Comparison of ENCODE assay signal across 14 cellular contexts in the genomic region with DNA sequence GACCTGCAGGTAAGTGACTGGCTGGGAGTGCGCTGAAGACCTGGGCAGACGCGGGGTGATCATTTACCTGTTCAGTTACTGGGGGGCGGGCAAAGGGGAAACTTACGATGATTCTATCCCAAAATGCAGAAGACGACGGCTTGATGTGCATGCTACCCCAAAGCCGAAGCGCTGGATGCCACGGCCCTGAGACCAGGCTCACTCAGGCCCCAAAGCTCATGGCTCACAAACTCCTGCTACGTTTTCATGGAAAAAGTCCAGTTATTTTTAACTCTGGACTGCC.
"Had no signal": no experiment of that assay in that cellular context is flagged by ENCODE, and none has a peak within 500 bp of the region (broad histone marks: within the 10 kb centered on the region; RNA-seq: fewer than 3 reads in every experiment).

No MANE protein-coding gene starts in this region.

- H3K27ac ChIP-seq: colonic mucosa, pancreas, upper lobe of left lung had no signal

- H3K4me3 ChIP-seq: colonic mucosa, pancreas, smooth muscle cell, upper lobe of left lung had no signal

- DNase-seq: activated B cell treated with CpG ODN at 0.5 μM for 24 hours; activated CD4-positive, alpha-beta T cell treated with anti-CD3 and anti-CD28 coated beads for 48 hours; activated naive CD4-positive, alpha-beta T cell treated with anti-CD3 and anti-CD28 coated beads for 36 hours; caudate nucleus; colonic mucosa; left colon; naive B cell; pancreas; stimulated activated naive CD8-positive, alpha-beta T cell treated with anti-CD3 and anti-CD28 coated beads, Interleukin-15, Interleukin-2, amounts not matched to agents 100 U/mL and 50 U/mL, for 24 hours; SW 1271 had no signal

- ATAC-seq: activated T-helper 17 cell treated with anti-CD3 and anti-CD28 coated beads, Interleukin-2, amount 50 U/mL, for 72 hours; esophagus mucosa; left colon; pancreas; stimulated activated naive CD8-positive, alpha-beta T cell treated with anti-CD3 and anti-CD28 coated beads, Interleukin-15, Interleukin-2, amounts not matched to agents 100 U/mL and 50 U/mL, for 24 hours had no signal

- H3K4me1 ChIP-seq: colonic mucosa, pancreas had no signal

- H3K36me3 ChIP-seq: colonic mucosa had no signal

- H3K27me3 ChIP-seq: colonic mucosa, pancreas, upper lobe of left lung had no signal

- H3K9me3 ChIP-seq: colonic mucosa, pancreas, upper lobe of left lung had no signal
